Comparison of ENCODE assay signal across 1 cellular context in genomic region chr10:102919237-102919959, GRCh38.
A peak's percentile ranks its signal among the peaks of the same experiment; 100 is the strongest.
TF ChIP-seq lines count a peak whose summit lies in the region.

No MANE protein-coding gene starts in this region.

TF ChIP-seq in GM12878, 131 proteins besides CTCF, POLR2A, EP300 and RAD21:
- TF ChIP-seq MLLT1 (IDR thresholded peaks at IDR 0.05): peak; percentile 78
- no peak for TF ChIP-seq SIN3A (IDR thresholded peaks at IDR 0.05; ENCODE audit: low read depth, low read length)
- no peak for TF ChIP-seq JUNB (IDR thresholded peaks at IDR 0.05)
- no peak for TF ChIP-seq STAT1 (conservative IDR thresholded peaks at IDR 0.05)
